ENCODE assay signal across 1 cellular context in the genomic region with DNA sequence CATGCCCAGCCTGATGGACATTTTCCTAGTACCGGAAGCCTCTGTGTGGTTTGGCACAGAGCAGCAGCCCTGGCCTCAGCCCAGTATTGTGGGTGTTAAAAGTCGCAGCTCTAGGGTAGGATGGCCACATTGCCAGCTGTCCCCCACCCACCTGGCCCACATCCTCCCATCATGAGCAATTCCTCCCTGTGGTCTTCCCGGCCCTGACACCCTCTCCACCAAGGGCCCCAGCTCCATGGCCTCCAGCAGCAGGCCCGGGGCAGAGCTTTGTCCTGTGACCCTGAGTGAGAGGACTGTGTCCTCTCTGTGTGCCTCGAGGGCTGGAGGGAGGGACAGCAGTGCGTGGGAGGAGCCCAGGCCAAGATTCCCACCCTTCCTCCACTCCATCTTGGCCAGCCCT.
TF ChIP-seq lines count a peak whose summit lies in the region.

No MANE protein-coding gene starts in this region.

TF ChIP-seq in HCT116, 20 proteins besides CTCF, POLR2A, EP300 and RAD21:
- no peak for TF ChIP-seq JUND (IDR thresholded peaks at IDR 0.05)
- TF ChIP-seq, protein P1, sequence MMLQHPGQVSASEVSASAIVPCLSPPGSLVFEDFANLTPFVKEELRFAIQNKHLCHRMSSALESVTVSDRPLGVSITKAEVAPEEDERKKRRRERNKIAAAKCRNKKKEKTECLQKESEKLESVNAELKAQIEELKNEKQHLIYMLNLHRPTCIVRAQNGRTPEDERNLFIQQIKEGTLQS (IDR thresholded peaks at IDR 0.05): no peak
- no peak for TF ChIP-seq EZH2phosphoT487 (IDR thresholded peaks at IDR 0.05; ENCODE audit: borderline replicate concordance)
- TF ChIP-seq FOSL1 (IDR thresholded peaks at IDR 0.05; ENCODE audit: low read depth): no peak
- TF ChIP-seq CEBPB (IDR thresholded peaks at IDR 0.05; ENCODE audit: low read depth): no peak
- no peak for TF ChIP-seq ELF1 (IDR thresholded peaks at IDR 0.05; ENCODE audit: borderline replicate concordance, low read depth)
- no peak for TF ChIP-seq EZH2 (IDR thresholded peaks at IDR 0.05)
- TF ChIP-seq, protein P2, sequence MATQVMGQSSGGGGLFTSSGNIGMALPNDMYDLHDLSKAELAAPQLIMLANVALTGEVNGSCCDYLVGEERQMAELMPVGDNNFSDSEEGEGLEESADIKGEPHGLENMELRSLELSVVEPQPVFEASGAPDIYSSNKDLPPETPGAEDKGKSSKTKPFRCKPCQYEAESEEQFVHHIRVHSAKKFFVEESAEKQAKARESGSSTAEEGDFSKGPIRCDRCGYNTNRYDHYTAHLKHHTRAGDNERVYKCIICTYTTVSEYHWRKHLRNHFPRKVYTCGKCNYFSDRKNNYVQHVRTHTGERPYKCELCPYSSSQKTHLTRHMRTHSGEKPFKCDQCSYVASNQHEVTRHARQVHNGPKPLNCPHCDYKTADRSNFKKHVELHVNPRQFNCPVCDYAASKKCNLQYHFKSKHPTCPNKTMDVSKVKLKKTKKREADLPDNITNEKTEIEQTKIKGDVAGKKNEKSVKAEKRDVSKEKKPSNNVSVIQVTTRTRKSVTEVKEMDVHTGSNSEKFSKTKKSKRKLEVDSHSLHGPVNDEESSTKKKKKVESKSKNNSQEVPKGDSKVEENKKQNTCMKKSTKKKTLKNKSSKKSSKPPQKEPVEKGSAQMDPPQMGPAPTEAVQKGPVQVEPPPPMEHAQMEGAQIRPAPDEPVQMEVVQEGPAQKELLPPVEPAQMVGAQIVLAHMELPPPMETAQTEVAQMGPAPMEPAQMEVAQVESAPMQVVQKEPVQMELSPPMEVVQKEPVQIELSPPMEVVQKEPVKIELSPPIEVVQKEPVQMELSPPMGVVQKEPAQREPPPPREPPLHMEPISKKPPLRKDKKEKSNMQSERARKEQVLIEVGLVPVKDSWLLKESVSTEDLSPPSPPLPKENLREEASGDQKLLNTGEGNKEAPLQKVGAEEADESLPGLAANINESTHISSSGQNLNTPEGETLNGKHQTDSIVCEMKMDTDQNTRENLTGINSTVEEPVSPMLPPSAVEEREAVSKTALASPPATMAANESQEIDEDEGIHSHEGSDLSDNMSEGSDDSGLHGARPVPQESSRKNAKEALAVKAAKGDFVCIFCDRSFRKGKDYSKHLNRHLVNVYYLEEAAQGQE (IDR thresholded peaks at IDR 0.05; ENCODE audit: low read depth): no peak
- no peak for TF ChIP-seq SP1 (IDR thresholded peaks at IDR 0.05; ENCODE audit: low read depth)
- no peak for TF ChIP-seq SRF (IDR thresholded peaks at IDR 0.05; ENCODE audit: low read depth)
- no peak for TF ChIP-seq SIN3A (IDR thresholded peaks at IDR 0.05; ENCODE audit: low read depth)
- no peak for TF ChIP-seq POLR2AphosphoS5 (IDR thresholded peaks at IDR 0.05; ENCODE audit: low read depth, low read length)
- TF ChIP-seq CBX3 (IDR thresholded peaks at IDR 0.05; ENCODE audit: low read depth): no peak
- TF ChIP-seq TCF7L2 (IDR thresholded peaks at IDR 0.05; ENCODE audit: borderline replicate concordance, extremely low read depth, insufficient read depth, insufficient read length): no peak
- TF ChIP-seq YY1 (IDR thresholded peaks at IDR 0.05; ENCODE audit: extremely low read depth, insufficient replicate concordance, low read depth, low read length): no peak
- no peak for TF ChIP-seq ZFX (IDR thresholded peaks at IDR 0.05)
